In genomic region chr14:91284146-91284790, GRCh38 we compare ENCODE assay signal across 1 cellular context.
A peak's percentile ranks its signal among the peaks of the same experiment; 100 is the strongest.
TF ChIP-seq lines count a peak whose summit lies in the region.

No MANE protein-coding gene starts in this region.

TF ChIP-seq in HEK293, 187 proteins besides CTCF, POLR2A, EP300 and RAD21 (continued from another document):
- no peak for TF ChIP-seq TSHZ1 (tag by site-specific recombination; IDR thresholded peaks at IDR 0.05; ENCODE audit: borderline replicate concordance)
- TF ChIP-seq TCF7L2 (IDR thresholded peaks at IDR 0.05; ENCODE audit: borderline replicate concordance, low read depth, low read length): no peak
- 0 out of 2 replicates have a peak, but pooled peaks have one; percentile 32 for TF ChIP-seq ZNF600 (tag by site-specific recombination; IDR thresholded peaks at IDR 0.05)
- no peak for TF ChIP-seq GLI2 (tag by site-specific recombination; IDR thresholded peaks at IDR 0.05; ENCODE audit: borderline replicate concordance, low read depth)
- TF ChIP-seq ZNF610 (tag by site-specific recombination; IDR thresholded peaks at IDR 0.05; ENCODE audit: borderline replicate concordance): peak; percentile 88
